Comparison of ENCODE assay signal across 21 cellular contexts in genomic region chr5:107329850-107330249, GRCh38.
DNase-seq lines count a peak whose midpoint lies in the region; ATAC-seq and TF ChIP-seq lines count a peak whose summit lies in the region.
"Had no signal": no experiment of that assay in that cellular context is flagged by ENCODE, and none has a peak within 500 bp of the region (broad histone marks: within the 10 kb centered on the region; RNA-seq: fewer than 3 reads in every experiment).

No MANE protein-coding gene starts in this region.

- no peak for TF ChIP-seq CTCF in MCF 10A (IDR thresholded peaks at IDR 0.05; ENCODE audit: unreplicated experiment)

- BruUV-seq in MCF 10A (replicated peaks; lab: Mats Ljungman, UMichigan): no TSS peak

- POLR2A ChIA-PET in MCF 10A (lab: Yijun Ruan, JAX): interaction anchor here (0.9 to 1.8 kb wide), 2 partner anchors 8 to 239 kb away, joined by 4 to 9 read pairs; no protein-coding TSS in a partner anchor

- CTCF ChIA-PET in MCF 10A (lab: Yijun Ruan, JAX): interaction anchor here (0.7 to 2.0 kb wide), 3 partner anchors 9 to 82 kb away, joined by 3 to 8 read pairs (median 3); no protein-coding TSS in a partner anchor

- no peak overlapping the region for H3K4me3 Mint-ChIP-seq in MCF 10A (ENCODE audit: unreplicated experiment)
- H3K4me3 Mint-ChIP-seq: activated CD4-positive, alpha-beta T cell treated with anti-CD3 and anti-CD28 coated beads, Interleukin-2, amount 10 ng/mL, durations not matched to agents 24 days and 14 days; dendritic cell treated with granulocyte-macrophage colony-stimulating factor and Interleukin-4, amounts not matched to agents 40 ng/mL and 50 ng/mL, for 4 days had no signal

- peaks cover 13% of the 10 kb centered on the region for H3K4me1 Mint-ChIP-seq in MCF 10A (ENCODE audit: insufficient read depth, unreplicated experiment)
- H3K4me1 Mint-ChIP-seq: activated CD4-positive, alpha-beta T cell treated with anti-CD3 and anti-CD28 coated beads, Interleukin-2, amount 10 ng/mL, durations not matched to agents 24 days and 14 days had no signal

- intact Hi-C loops in MCF 10A (cut with micrococcal nuclease): no loop called here

- no peaks in the 10 kb centered on the region for H3K36me3 Mint-ChIP-seq in MCF 10A (ENCODE audit: insufficient read depth, unreplicated experiment)

- no peaks in the 10 kb centered on the region for H3K27me3 Mint-ChIP-seq in MCF 10A (ENCODE audit: insufficient read depth, unreplicated experiment)
- H3K27me3 Mint-ChIP-seq: dendritic cell treated with granulocyte-macrophage colony-stimulating factor and Interleukin-4, amounts not matched to agents 40 ng/mL and 50 ng/mL, for 4 days had no signal

- peaks cover 13% of the 10 kb centered on the region for H3K9me3 Mint-ChIP-seq in MCF 10A (ENCODE audit: unreplicated experiment)
- H3K9me3 Mint-ChIP-seq: activated CD4-positive, alpha-beta T cell treated with anti-CD3 and anti-CD28 coated beads, Interleukin-2, amount 10 ng/mL, durations not matched to agents 24 days and 14 days had no signal

- H3K27ac Mint-ChIP-seq in MCF 10A (ENCODE audit: low read depth, unreplicated experiment): no peak overlapping the region
- H3K27ac Mint-ChIP-seq: activated CD4-positive, alpha-beta T cell treated with anti-CD3 and anti-CD28 coated beads, Interleukin-2, amount 10 ng/mL, durations not matched to agents 24 days and 14 days; dendritic cell treated with granulocyte-macrophage colony-stimulating factor and Interleukin-4, amounts not matched to agents 40 ng/mL and 50 ng/mL, for 4 days had no signal

- DNase-seq in MCF 10A (ENCODE audit: unreplicated experiment) (no peak), NCI-H1048 (lab: John Stamatoyannopoulos, UW) (no peak), NCI-H82 (lab: John Stamatoyannopoulos, UW) (no peak)
- DNase-seq in NK-92 treated with Interleukin-12 subunit alpha and Interleukin-12 subunit beta, amount 100 ng/mL, for 24 hours (lab: John Stamatoyannopoulos, UW): no peak
- DNase-seq: activated CD4-positive, alpha-beta T cell treated with anti-CD3 and anti-CD28 coated beads, Interleukin-2, amount 10 ng/mL, durations not matched to agents 24 days and 14 days; activated CD8-positive, alpha-beta memory T cell treated with anti-CD3 and anti-CD28 coated beads, Interleukin-2, amount 50 U/mL, for 4 hours; EL; KG1; MV-4-11; NCI-H2081; NCI-H510A treated with DMSO at 0.1 percent for 48 hours; Right ventricle myocardium superior; stimulated activated CD4-positive, alpha-beta T cell treated with anti-CD3 and anti-CD28 coated beads, Interleukin-4, amount 100 ng/mL, for 1 hour; T-helper 1 cell; uterus had no signal

- ATAC-seq in GM18502 (IDR thresholded peaks at IDR 0.05; ENCODE audit: poor library complexity, unreplicated experiment) (peak; percentile 81), GM19452 (IDR thresholded peaks at IDR 0.05; ENCODE audit: unreplicated experiment) (peak; percentile 69), HG02759 (IDR thresholded peaks at IDR 0.05; ENCODE audit: unreplicated experiment) (peak; percentile 79), HG03354 (IDR thresholded peaks at IDR 0.05; ENCODE audit: poor library complexity, severe bottlenecking, unreplicated experiment) (peak; percentile 94)
- ATAC-seq: HCT116 had no signal
